ENCODE assay signal across 9 cellular contexts in genomic region chr5:159184858-159185381, GRCh38. TPM values are rescaled to one million over a fixed set of nuclear protein-coding genes. Genes with fewer than 3 reads are reported as not detected.
DNase-seq lines count a peak whose midpoint lies in the region; ATAC-seq and TF ChIP-seq lines count a peak whose summit lies in the region.
"Had no signal": no experiment of that assay in that cellular context is flagged by ENCODE, and none has a peak within 500 bp of the region (broad histone marks: within the 10 kb centered on the region; RNA-seq: fewer than 3 reads in every experiment).

No MANE protein-coding gene starts in this region.

- H3K4me3 Mint-ChIP-seq in T-helper 17 cell: no peak overlapping the region

- H3K36me3 Mint-ChIP-seq in T-helper 17 cell (ENCODE audit: low read depth): peaks cover 3% of the 10 kb centered on the region

- intact Hi-C loops in esophagus squamous epithelium (cut with DNase I): no loop called here

- H3K9me3 ChIP-seq in T-helper 17 cell (ENCODE audit: control insufficient read depth, low read length, poor library complexity, severe bottlenecking) (no peaks in the 10 kb centered on the region), esophagus squamous epithelium (no peaks in the 10 kb centered on the region), BE2C (no peaks in the 10 kb centered on the region)

- H3K4me1 Mint-ChIP-seq in T-helper 17 cell: peaks cover 29% of the 10 kb centered on the region

- H3K4me3 ChIP-seq in esophagus squamous epithelium (no peak overlapping the region), BE2C (ENCODE audit: low read depth, low read length) (no peak overlapping the region)

- ATAC-seq in T-helper 17 cell: peak; percentile 53
- no peak for ATAC-seq in HG02884 (IDR thresholded peaks at IDR 0.05; ENCODE audit: unreplicated experiment)

- no peaks in the 10 kb centered on the region for H3K27me3 Mint-ChIP-seq in T-helper 17 cell

- H3K27me3 ChIP-seq in esophagus squamous epithelium (no peaks in the 10 kb centered on the region), BE2C (no peaks in the 10 kb centered on the region)

- H3K4me1 ChIP-seq in esophagus squamous epithelium (peaks cover 26 to 99% (median 50%) of the 10 kb centered on the region in 3 donors), BE2C (no peaks in the 10 kb centered on the region; the same call in 1 of the 2 replicates)

- peak; percentile 73 for DNase-seq in activated effector memory CD4-positive, alpha-beta T cell treated with anti-CD3 and anti-CD28 coated beads, Interleukin-2, amount 50 U/mL, for 16 hours
- no peak for DNase-seq in activated effector memory CD4-positive, alpha-beta T cell treated with Interleukin-2 at 50 U/mL for 16 hours
- no peak for DNase-seq in T-helper 17 cell
- DNase-seq in esophagus squamous epithelium (lab: John Stamatoyannopoulos, UW): no peak
- peak; percentile 20 to 48 for DNase-seq in stimulated activated CD4-positive, alpha-beta T cell treated with anti-CD3 and anti-CD28 coated beads, Interleukin-4, amount 100 ng/mL, for 4 hours
- DNase-seq in NCI-H2171 (lab: John Stamatoyannopoulos, UW): no peak
- DNase-seq in BE2C: no peak
- DNase-seq: DND-41 had no signal

- peak overlapping the region; percentile 67 to 84 (median 78) for H3K27ac ChIP-seq in esophagus squamous epithelium

- peak overlapping the region; percentile 94 for H3K27ac Mint-ChIP-seq in T-helper 17 cell

- TF ChIP-seq CTCF in esophagus squamous epithelium (IDR thresholded peaks at IDR 0.05): no peak
- TF ChIP-seq CTCF in BE2C (IDR thresholded peaks at IDR 0.05; ENCODE audit: low read depth, low read length): no peak

- no peak for TF ChIP-seq POLR2A in esophagus squamous epithelium (IDR thresholded peaks at IDR 0.05)

- H3K36me3 ChIP-seq in esophagus squamous epithelium (peaks cover under 1 to 21% (median 2%) of the 10 kb centered on the region in 3 donors), BE2C (peaks cover 45% of the 10 kb centered on the region)

- WGBS in esophagus squamous epithelium, 2 donors: 31% methylated on average over 4 of the region's 4 CpGs

RNA-seq across cellular contexts. Expression of gene RNF145, which starts 24.4 kb away (rescaled TPM):
- total RNA-seq in T-helper 17 cell (10 to 100 TPM; 61.1 to 70.5 TPM), esophagus squamous epithelium (10 to 100 TPM; 49.7 to 82.3 (median 72.3) TPM)
- polyA plus RNA-seq in BE2C (2012; ENCODE audit: insufficient read depth, insufficient read length, low read depth): 115 TPM

Comparison
In these comparisons a context has a peak if more than half of its experiments do, and no peak if none do; other contexts are left out.
1. DNase-seq: peak in activated effector memory CD4-positive, alpha-beta T cell treated with anti-CD3 and anti-CD28 coated beads, Interleukin-2, amount 50 U/mL, for 16 hours (single experiment) and stimulated activated CD4-positive, alpha-beta T cell treated with anti-CD3 and anti-CD28 coated beads, Interleukin-4, amount 100 ng/mL, for 4 hours (2 of 2); none in activated effector memory CD4-positive, alpha-beta T cell treated with Interleukin-2 at 50 U/mL for 16 hours (single experiment), T-helper 17 cell (0 of 3), esophagus squamous epithelium (single experiment), NCI-H2171 (single experiment) and BE2C (single experiment).